8 cellular contexts compared by ENCODE assay signal in genomic region chr9:117644607-117645244, GRCh38. TPM values are rescaled to one million over a fixed set of nuclear protein-coding genes. Genes with fewer than 3 reads are reported as not detected.
DNase-seq lines count a peak whose midpoint lies in the region; ATAC-seq and TF ChIP-seq lines count a peak whose summit lies in the region.

No MANE protein-coding gene starts in this region.

- peak overlapping the region in 2 of 4 donors; percentile 7 to 36 for H3K4me3 ChIP-seq in transverse colon

- TF ChIP-seq POLR2A in transverse colon (IDR thresholded peaks at IDR 0.05) = no peak

- no peak overlapping the region for H4K91ac ChIP-seq in H9 (ENCODE audit: insufficient read length, low read depth, low read length)

- intact Hi-C loops in transverse colon (cut with DNase I; ENCODE audit: low total_unique reads) = loop anchor here (5.0 kb wide), 1 partner anchor 868 kb away; no protein-coding TSS in a partner anchor

- no peaks in the 10 kb centered on the region for H3K79me1 ChIP-seq in H9 (ENCODE audit: insufficient read depth, low read depth, low read length, poor library complexity, severe bottlenecking)

- H3K4ac ChIP-seq in H9 (ENCODE audit: low read depth, low read length) = no peak overlapping the region

- H4K5ac ChIP-seq in H9 (ENCODE audit: insufficient read length, low read depth, low read length) = no peak overlapping the region

- no peak overlapping the region for H2BK12ac ChIP-seq in H9 (ENCODE audit: insufficient read length, low read depth, low read length)

- H3K4me3 Mint-ChIP-seq in H9 = no peak overlapping the region

- no peaks in the 10 kb centered on the region for H3K36me3 Mint-ChIP-seq in H9 (ENCODE audit: insufficient read depth in 1 of 3, low read depth in 3 of 3)

- no peak overlapping the region for H2BK120ac ChIP-seq in H9 (ENCODE audit: low read depth, low read length, poor library complexity, severe bottlenecking)

- no peak overlapping the region for H3T11ph ChIP-seq in H9 (ENCODE audit: low read length)

- H3K18ac ChIP-seq in H9 (ENCODE audit: insufficient read length, low read depth, low read length) = no peak overlapping the region

- no peak overlapping the region for H3K56ac ChIP-seq in H9 (ENCODE audit: insufficient read length, low read depth, low read length)

- no peak overlapping the region for H3K4me2 ChIP-seq in H9 (ENCODE audit: insufficient read depth, insufficient read length, low read length)

- H3K27ac ChIP-seq in H9 (ENCODE audit: insufficient read length, low read depth, low read length) = no peak overlapping the region
- no peak overlapping the region for H3K27ac ChIP-seq in transverse colon

- DNase-seq in GF-D8 (lab: John Stamatoyannopoulos, UW) (peak; percentile 29), H9 (peak; percentile 78), LoVo (ENCODE audit: low spot score) (peak; percentile 64), RPMI8226 (peak; percentile 68), germinal center (ENCODE audit: low spot score) (peak; percentile 45), omental fat pad (ENCODE audit: low spot score) (peak; percentile 36), transverse colon (peak; percentile 78)
- peak; percentile 50 for DNase-seq in activated naive CD4-positive, alpha-beta T cell treated with Interleukin-2 at 50 U/mL for 16 hours

- H2BK5ac ChIP-seq in H9 (ENCODE audit: insufficient read length, low read length) = no peak overlapping the region

- H3K9me3 Mint-ChIP-seq in H9 = no peaks in the 10 kb centered on the region

- H3K9me3 ChIP-seq in H9 (ENCODE audit: control insufficient read depth, low read depth, low read length) = no peaks in the 10 kb centered on the region
- H3K9me3 ChIP-seq in transverse colon = no peaks in the 10 kb centered on the region

- H3K27ac Mint-ChIP-seq in H9 = no peak overlapping the region

- H3K9ac ChIP-seq in H9 (ENCODE audit: extremely low read depth, insufficient read length, low read length) = no peak overlapping the region

- TF ChIP-seq EP300 in transverse colon (IDR thresholded peaks at IDR 0.05; ENCODE audit: low read depth) = no peak

- peaks cover 17% of the 10 kb centered on the region in 2 experiments for H3K4me1 Mint-ChIP-seq in H9

- no peak overlapping the region for H2AK5ac ChIP-seq in H9 (ENCODE audit: insufficient read length, low read length)

- no peaks in the 10 kb centered on the region for H3K23me2 ChIP-seq in H9 (ENCODE audit: insufficient read length, low read depth, low read length, poor library complexity, severe bottlenecking)

- no peaks in the 10 kb centered on the region; the same call in 1 of the 2 replicates for H3K27me3 Mint-ChIP-seq in H9 (ENCODE audit: low read depth)

- peak; percentile 97 for TF ChIP-seq CTCF in H9 (conservative IDR thresholded peaks at IDR 0.05)
- peak in 2 of 3 donors; percentile 47 to 82 for TF ChIP-seq CTCF in omental fat pad (IDR thresholded peaks at IDR 0.05)
- peak; percentile 92 to 96 (median 95) for TF ChIP-seq CTCF in transverse colon (IDR thresholded peaks at IDR 0.05)

- H3K27me3 ChIP-seq in H9 (ENCODE audit: insufficient read depth, low read length) = no peaks in the 10 kb centered on the region
- H3K27me3 ChIP-seq in transverse colon = peaks cover 13% of the 10 kb centered on the region

- no peak overlapping the region for H3K23ac ChIP-seq in H9 (ENCODE audit: insufficient read length, low read depth, low read length)

- H2BK15ac ChIP-seq in H9 (ENCODE audit: low read depth, low read length) = no peak overlapping the region

- in situ Hi-C loops in transverse colon (cut with MboI; ENCODE audit: low pct_ligation_motif_present in 1 of 4, low pct_unique_long_range_greater_than_20kb in 1 of 4, low sequenced_read_pairs in 3 of 4) = no loop called here

- WGBS in H9 (ENCODE audit: extremely low coverage, insufficient read length, low lambda C conversion rate) = no CpG with 5 or more reads among the region's 10 CpGs
- WGBS in transverse colon (ENCODE audit: low coverage in 1 of 2), 2 donors = 0 to 2% methylated on average over 10 of the region's 10 CpGs

- H2AFZ ChIP-seq in H9 (ENCODE audit: low read length) = no peak overlapping the region

- peak; percentile 79 for ATAC-seq in omental fat pad (ENCODE audit: low FRiP score)

- no peak overlapping the region for H4K8ac ChIP-seq in H9 (replicated peaks; ENCODE audit: insufficient read length, low read depth, low read length)

- no peaks in the 10 kb centered on the region for H3K79me2 ChIP-seq in H9 (ENCODE audit: insufficient read depth, low read length)

- H3K14ac ChIP-seq in H9 (ENCODE audit: insufficient read depth, low read length) = no peak overlapping the region

- no peak overlapping the region for H2BK20ac ChIP-seq in H9 (ENCODE audit: low read depth, low read length, poor library complexity, severe bottlenecking)

- no peaks in the 10 kb centered on the region for H4K20me1 ChIP-seq in H9 (ENCODE audit: control insufficient read depth, insufficient read depth, insufficient read length)

- no peaks in the 10 kb centered on the region for H3K36me3 ChIP-seq in transverse colon

- H3K4me1 ChIP-seq in H9 (ENCODE audit: insufficient read depth, low read length) (no peaks in the 10 kb centered on the region), transverse colon (peaks cover 0 to 16% (median 2%) of the 10 kb centered on the region in 4 donors)

RNA-seq across cellular contexts. Expression of gene TLR4, which starts 59.5 kb away (rescaled TPM):
- 0.07 TPM in 2 replicates for total RNA-seq in H9 (2021)
- 100 to 1,000 TPM in 3 of 4 donors, 10 to 100 TPM in 1; 89.1 to 129 (median 107) TPM for total RNA-seq in omental fat pad
- total RNA-seq in transverse colon = 10 to 100 TPM in 1 of 4 donors, 1 to 10 TPM in 3; 2.2 to 12.4 (median 6.5) TPM

Comparison
In these comparisons a context has a peak if more than half of its experiments do, and no peak if none do; other contexts are left out.
1. RNA of gene TLR4, which starts 59.5 kb away (total RNA-seq): 89.1 to 129 TPM in omental fat pad; 2.2 to 12.4 TPM in transverse colon and 0.07 TPM in H9; every median in the first group is over 4 times any median in the second.
2. Peak in every context shown above with its lines, with median percentiles within 50 percentile points of each other: DNase-seq and CTCF ChIP-seq.